Comparison of ENCODE assay signal across 8 cellular contexts in the genomic region with DNA sequence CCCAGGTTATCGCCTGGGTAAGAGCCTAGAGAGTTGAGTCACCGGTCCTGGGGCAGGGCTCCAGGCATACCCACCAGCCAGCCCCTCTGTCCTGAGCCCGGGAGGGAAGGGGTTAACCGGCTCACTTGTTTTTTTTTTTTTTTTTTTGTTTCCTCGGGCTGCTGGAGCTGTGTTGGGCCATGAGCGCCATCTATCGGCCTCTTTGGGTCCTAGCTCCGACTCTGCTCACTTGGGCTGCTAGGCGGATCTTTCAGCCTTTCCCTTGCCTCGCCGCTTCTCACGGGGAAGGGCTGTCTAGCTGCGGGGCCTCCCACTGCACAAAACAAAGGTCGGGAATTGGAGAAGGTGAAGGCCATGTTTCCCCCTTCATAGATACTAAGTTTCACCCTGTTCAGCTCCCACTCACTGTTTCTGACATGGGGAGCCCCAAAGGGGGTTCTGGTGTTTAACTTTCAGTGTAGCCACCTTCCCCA. TPM values are rescaled to one million over a fixed set of nuclear protein-coding genes. Genes with fewer than 3 reads are reported as not detected.
DNase-seq lines count a peak whose midpoint lies in the region; ATAC-seq, FAIRE-seq and TF ChIP-seq lines count a peak whose summit lies in the region.

No MANE protein-coding gene starts in this region.

- no peak overlapping the region for H3K4me3 Mint-ChIP-seq in activated T-helper 2 cell treated with anti-CD3 and anti-CD28 coated beads, Interferon-gamma antibody, Interleukin-2, Interleukin-4, amounts not matched to agents 10 μg/mL and 5 μg/mL and 100 μg/mL, durations not matched to agents 14 hours and 24 hours and 36 hours (ENCODE audit: low read depth)

- DNase-seq in A549 (ENCODE audit: low read depth in 1 of 2, low spot score in 1 of 2), result peak; percentile 87 to 92
- DNase-seq in MM.1S, result peak; percentile 75
- peak; percentile 62 to 69 for DNase-seq in SHP77 (lab: John Stamatoyannopoulos, UW)
- DNase-seq in activated T-helper 2 cell treated with anti-CD3 and anti-CD28 coated beads, Interferon-gamma antibody, Interleukin-2, Interleukin-4, amounts not matched to agents 10 μg/mL and 5 μg/mL and 100 μg/mL, durations not matched to agents 14 hours and 24 hours and 36 hours (ENCODE audit: low spot score), result peak; percentile 66
- peak; percentile 20 to 61 for DNase-seq in foreskin keratinocyte
- peak in 51 of 56 donors; percentile 5 to 90 (median 59) for DNase-seq in nucleus accumbens (lab: John Stamatoyannopoulos, UW)
- peak; percentile 90 for DNase-seq in superior temporal gyrus (ENCODE audit: extremely low spot score)

- WGBS in A549 (ENCODE audit: missing lambda C conversion rate), result 2% methylated on average over 14 of the region's 14 CpGs

- no peak for TF ChIP-seq POLR2A in A549 (IDR thresholded peaks at IDR 0.05; ENCODE audit: low read length)

- no peak overlapping the region for H3K9ac ChIP-seq in MM.1S (ENCODE audit: low read length)

- no peak overlapping the region for H2AFZ ChIP-seq in MM.1S (ENCODE audit: low read length)

- no peak for FAIRE-seq in A549 (lab: Jason Lieb, UNC)

- H3K4me3 ChIP-seq in A549, result no peak overlapping the region
- H3K4me3 ChIP-seq in MM.1S (ENCODE audit: low read length), result no peak overlapping the region

- H3K9me3 ChIP-seq in A549, result no peaks in the 10 kb centered on the region
- H3K9me3 ChIP-seq in MM.1S (replicated peaks; ENCODE audit: insufficient read depth, low read length), result no peaks in the 10 kb centered on the region

- POLR2A ChIA-PET in A549 (lab: Yijun Ruan, JAX), result interaction anchor here (0.6 to 1.4 kb wide), 10 partner anchors 9 to 207 kb away, joined by 3 to 7 read pairs (median 4); a partner anchor contains a TSS

- H3K27ac Mint-ChIP-seq in activated T-helper 2 cell treated with anti-CD3 and anti-CD28 coated beads, Interferon-gamma antibody, Interleukin-2, Interleukin-4, amounts not matched to agents 10 μg/mL and 5 μg/mL and 100 μg/mL, durations not matched to agents 14 hours and 24 hours and 36 hours, result no peak overlapping the region

- H3F3A ChIP-seq in MM.1S (ENCODE audit: insufficient read depth, low read length), result no peaks in the 10 kb centered on the region

- H3K36me3 Mint-ChIP-seq in activated T-helper 2 cell treated with anti-CD3 and anti-CD28 coated beads, Interferon-gamma antibody, Interleukin-2, Interleukin-4, amounts not matched to agents 10 μg/mL and 5 μg/mL and 100 μg/mL, durations not matched to agents 14 hours and 24 hours and 36 hours (ENCODE audit: low read depth), result peaks cover 8% of the 10 kb centered on the region

- H3K4me1 ChIP-seq in A549 (peaks cover 25% of the 10 kb centered on the region), MM.1S (ENCODE audit: low read length) (0 out of 2 replicates have a peak, but pooled peaks cover 3% of the 10 kb centered on the region), foreskin keratinocyte (peaks cover 18% of the 10 kb centered on the region)

- TF ChIP-seq CTCF in A549 (IDR thresholded peaks at IDR 0.05), result peak; percentile 79
- peak; percentile 78 for TF ChIP-seq CTCF in MM.1S (IDR thresholded peaks at IDR 0.05; ENCODE audit: low read length)
- TF ChIP-seq CTCF in foreskin keratinocyte (conservative IDR thresholded peaks at IDR 0.05), result peak; percentile 86

- H3K27ac ChIP-seq in A549, result peak overlapping the region; percentile 10 to 70; a peak in 3 of 6 replicates
- H3K27ac ChIP-seq in MM.1S (ENCODE audit: low read length), result no peak overlapping the region
- no peak overlapping the region for H3K27ac ChIP-seq in foreskin keratinocyte

- TF ChIP-seq RAD21 in A549 (conservative IDR thresholded peaks at IDR 0.05 in 1 of 2, IDR thresholded peaks at IDR 0.05 in 1 of 2), result peak; percentile 90 to 92

- no peak for TF ChIP-seq EP300 in A549 (IDR thresholded peaks at IDR 0.05)

- peaks cover 63% of the 10 kb centered on the region for H3K27me3 ChIP-seq in MM.1S (replicated peaks; ENCODE audit: insufficient read depth, low read length)
- peaks cover 5% of the 10 kb centered on the region for H3K27me3 ChIP-seq in foreskin keratinocyte

- CTCF ChIA-PET in A549 (lab: Yijun Ruan, JAX), result interaction anchor here (0.6 to 24.8 kb wide), 29 partner anchors 10 to 492 kb away, joined by 3 to 1074 read pairs (median 4); a partner anchor contains a TSS

- H3K9me2 ChIP-seq in MM.1S (replicated peaks; ENCODE audit: insufficient read depth, low read length), result no peaks in the 10 kb centered on the region

- H3K36me3 ChIP-seq in MM.1S (replicated peaks; ENCODE audit: insufficient read depth, low read length), result no peaks in the 10 kb centered on the region

- intact Hi-C loops in activated T-helper 2 cell treated with anti-CD3 and anti-CD28 coated beads, Interferon-gamma antibody, Interleukin-2, Interleukin-4, amounts not matched to agents 10 μg/mL and 5 μg/mL and 100 μg/mL, durations not matched to agents 14 hours and 24 hours and 36 hours (cut with micrococcal nuclease), result loop anchor here (1.0 kb wide), 1 partner anchor 159 kb away; no protein-coding TSS in a partner anchor

- H3K27me3 Mint-ChIP-seq in activated T-helper 2 cell treated with anti-CD3 and anti-CD28 coated beads, Interferon-gamma antibody, Interleukin-2, Interleukin-4, amounts not matched to agents 10 μg/mL and 5 μg/mL and 100 μg/mL, durations not matched to agents 14 hours and 24 hours and 36 hours (ENCODE audit: low read depth), result peaks cover 43% of the 10 kb centered on the region

- H3K4me2 ChIP-seq in A549 (peak overlapping the region; percentile 63), MM.1S (ENCODE audit: low read depth, low read length) (0 out of 2 replicates have a peak overlapping the region, but pooled peaks have one; percentile 17)

- H3K79me2 ChIP-seq in MM.1S (ENCODE audit: low read length), result no peaks in the 10 kb centered on the region

- no peaks in the 10 kb centered on the region for H3K9me3 Mint-ChIP-seq in activated T-helper 2 cell treated with anti-CD3 and anti-CD28 coated beads, Interferon-gamma antibody, Interleukin-2, Interleukin-4, amounts not matched to agents 10 μg/mL and 5 μg/mL and 100 μg/mL, durations not matched to agents 14 hours and 24 hours and 36 hours

- ATAC-seq in A549, result peak; percentile 71 to 84
- ATAC-seq in GM18502 (IDR thresholded peaks at IDR 0.05; ENCODE audit: poor library complexity, unreplicated experiment), result peak; percentile 36
- peak; percentile 44 for ATAC-seq in foreskin keratinocyte

- peaks cover 20% of the 10 kb centered on the region for H3K4me1 Mint-ChIP-seq in activated T-helper 2 cell treated with anti-CD3 and anti-CD28 coated beads, Interferon-gamma antibody, Interleukin-2, Interleukin-4, amounts not matched to agents 10 μg/mL and 5 μg/mL and 100 μg/mL, durations not matched to agents 14 hours and 24 hours and 36 hours (ENCODE audit: low read depth)

- no peaks in the 10 kb centered on the region for H4K20me1 ChIP-seq in MM.1S (ENCODE audit: insufficient read depth, low read length)

TF ChIP-seq in A549, 52 proteins besides CTCF, POLR2A, EP300 and RAD21:
- TF ChIP-seq, protein P1, sequence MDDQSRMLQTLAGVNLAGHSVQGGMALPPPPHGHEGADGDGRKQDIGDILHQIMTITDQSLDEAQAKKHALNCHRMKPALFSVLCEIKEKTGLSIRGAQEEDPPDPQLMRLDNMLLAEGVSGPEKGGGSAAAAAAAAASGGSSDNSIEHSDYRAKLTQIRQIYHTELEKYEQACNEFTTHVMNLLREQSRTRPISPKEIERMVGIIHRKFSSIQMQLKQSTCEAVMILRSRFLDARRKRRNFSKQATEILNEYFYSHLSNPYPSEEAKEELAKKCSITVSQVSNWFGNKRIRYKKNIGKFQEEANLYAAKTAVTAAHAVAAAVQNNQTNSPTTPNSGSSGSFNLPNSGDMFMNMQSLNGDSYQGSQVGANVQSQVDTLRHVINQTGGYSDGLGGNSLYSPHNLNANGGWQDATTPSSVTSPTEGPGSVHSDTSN (IDR thresholded peaks at IDR 0.05), result no peak
- TF ChIP-seq, protein P2, sequence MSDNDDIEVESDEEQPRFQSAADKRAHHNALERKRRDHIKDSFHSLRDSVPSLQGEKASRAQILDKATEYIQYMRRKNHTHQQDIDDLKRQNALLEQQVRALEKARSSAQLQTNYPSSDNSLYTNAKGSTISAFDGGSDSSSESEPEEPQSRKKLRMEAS (IDR thresholded peaks at IDR 0.05), result 0 out of 2 replicates have a peak, but pooled peaks have one; percentile 53
- TF ChIP-seq SMC3 (IDR thresholded peaks at IDR 0.05), result peak; percentile 82
- 0 out of 2 replicates have a peak, but pooled peaks have one; percentile 1 for TF ChIP-seq BHLHE40 (IDR thresholded peaks at IDR 0.05; ENCODE audit: low read depth, low read length)
- no peak for TF ChIP-seq RNF2 (IDR thresholded peaks at IDR 0.05; ENCODE audit: borderline replicate concordance, low read depth)
- no peak for TF ChIP-seq NPAS2 (CRISPR knock-in tag; IDR thresholded peaks at IDR 0.05; ENCODE audit: borderline replicate concordance)
- TF ChIP-seq, protein P3, sequence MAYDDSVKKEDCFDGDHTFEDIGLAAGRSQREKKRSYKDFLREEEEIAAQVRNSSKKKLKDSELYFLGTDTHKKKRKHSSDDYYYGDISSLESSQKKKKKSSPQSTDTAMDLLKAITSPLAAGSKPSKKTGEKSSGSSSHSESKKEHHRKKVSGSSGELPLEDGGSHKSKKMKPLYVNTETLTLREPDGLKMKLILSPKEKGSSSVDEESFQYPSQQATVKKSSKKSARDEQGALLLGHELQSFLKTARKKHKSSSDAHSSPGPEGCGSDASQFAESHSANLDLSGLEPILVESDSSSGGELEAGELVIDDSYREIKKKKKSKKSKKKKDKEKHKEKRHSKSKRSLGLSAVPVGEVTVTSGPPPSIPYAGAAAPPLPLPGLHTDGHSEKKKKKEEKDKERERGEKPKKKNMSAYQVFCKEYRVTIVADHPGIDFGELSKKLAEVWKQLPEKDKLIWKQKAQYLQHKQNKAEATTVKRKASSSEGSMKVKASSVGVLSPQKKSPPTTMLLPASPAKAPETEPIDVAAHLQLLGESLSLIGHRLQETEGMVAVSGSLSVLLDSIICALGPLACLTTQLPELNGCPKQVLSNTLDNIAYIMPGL (CRISPR knock-in tag; IDR thresholded peaks at IDR 0.05; ENCODE audit: borderline replicate concordance), result no peak
- no peak for TF ChIP-seq HEYL (CRISPR knock-in tag; IDR thresholded peaks at IDR 0.05)
- TF ChIP-seq FOXS1 (CRISPR knock-in tag; IDR thresholded peaks at IDR 0.05), result no peak
- TF ChIP-seq HDAC2 (IDR thresholded peaks at IDR 0.05), result no peak

RNA-seq across cellular contexts. Expression of a gene that starts 2.8 kb away (rescaled TPM):
- 34.8 and 40.7 TPM in 2 replicates for polyA plus RNA-seq in A549 (2011; rRNA removed)
- 42.2 and 49.4 TPM in 2 replicates for polyA plus RNA-seq in A549 (2012; cell fraction: cytosol; rRNA removed)
- 40.3 and 42.2 TPM in 2 replicates for polyA plus RNA-seq in A549 (2012; cell fraction: nucleus; rRNA removed)
- 27.6 to 32.5 TPM (median 30.9 TPM) in 3 replicates for polyA plus RNA-seq in A549 (2017; fragmentation: RNase III; extraction: RNeasy Plus Mini Kit Qiagen cat#74134 plus additional on column Dnase treatment)
- 40.1 and 41.6 TPM in 2 replicates for polyA minus RNA-seq in A549 (2011; rRNA and poly(A)+ RNA removed)
- total RNA-seq in activated T-helper 2 cell treated with anti-CD3 and anti-CD28 coated beads, Interferon-gamma antibody, Interleukin-2, Interleukin-4, amounts not matched to agents 10 μg/mL and 5 μg/mL and 100 μg/mL, durations not matched to agents 14 hours and 24 hours and 36 hours, result 26.9 and 31.1 TPM in 2 replicates
- total RNA-seq in foreskin keratinocyte, result 54.7 and 58.7 TPM in 2 replicates
- polyA plus RNA-seq in foreskin keratinocyte, result 73.3 and 80.9 TPM in 2 replicates

Comparison
In these comparisons a context has a peak if more than half of its experiments do, and no peak if none do; other contexts are left out.
1. H3K27ac ChIP-seq: peak in A549 (2 of 2); none in MM.1S (single experiment) and foreskin keratinocyte (single experiment).
2. Peak in every context shown above with its lines, with median percentiles within 50 percentile points of each other: ATAC-seq, DNase-seq and CTCF ChIP-seq.